ENCODE assay signal across 1 cellular context in the genomic region with DNA sequence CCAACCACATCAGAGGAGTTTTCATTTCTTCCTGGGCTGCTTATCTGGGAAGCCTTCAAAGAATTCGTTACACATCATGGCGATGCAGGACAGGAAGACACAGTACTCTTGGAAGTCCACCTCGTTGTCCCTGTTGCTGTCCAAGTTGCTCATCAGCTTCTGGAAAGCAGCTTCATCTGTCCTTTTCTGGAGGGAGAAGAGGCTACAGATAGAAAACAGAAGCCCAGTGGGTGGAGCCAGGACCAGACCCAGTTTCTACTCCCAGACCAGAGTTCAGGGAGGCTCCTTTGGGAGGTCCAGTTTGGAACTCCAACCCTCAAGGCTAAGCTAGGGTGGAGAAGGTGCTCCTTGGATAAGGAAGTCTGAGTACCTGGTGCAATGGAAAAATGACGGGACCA.
TF ChIP-seq lines count a peak whose summit lies in the region.

No MANE protein-coding gene starts in this region.

TF ChIP-seq in K562, 482 proteins besides CTCF, POLR2A, EP300 and RAD21:
- TF ChIP-seq KLF1 (tag; IDR thresholded peaks at IDR 0.05) (no peak), ZBTB8A (IDR thresholded peaks at IDR 0.05; ENCODE audit: partially characterized antibody) (no peak), HNRNPH1 (optimal IDR thresholded peaks at IDR 0.05; ENCODE audit: low read depth, low read length) (no peak), WHSC1 (IDR thresholded peaks at IDR 0.05; ENCODE audit: low read length) (no peak), PML (IDR thresholded peaks at IDR 0.05; ENCODE audit: low read length) (no peak), KDM2B (CRISPR knock-in tag; IDR thresholded peaks at IDR 0.05) (no peak), NCOR1 (IDR thresholded peaks at IDR 0.05) (no peak), NR4A1 (CRISPR knock-in tag; IDR thresholded peaks at IDR 0.05) (no peak), NR4A1 (tag; IDR thresholded peaks at IDR 0.05) (no peak), FOXA3 (CRISPR knock-in tag; conservative IDR thresholded peaks at IDR 0.05 in 1 of 2, IDR thresholded peaks at IDR 0.05 in 1 of 2) (no peak), ZNF239 (CRISPR knock-in tag; IDR thresholded peaks at IDR 0.05) (no peak), FOXK2 (conservative IDR thresholded peaks at IDR 0.05 in 1 of 2, IDR thresholded peaks at IDR 0.05 in 1 of 2; ENCODE audit: low read depth in 2 of 2) (no peak), RHOXF2B (CRISPR knock-in tag; conservative IDR thresholded peaks at IDR 0.05) (no peak), TAL1 (IDR thresholded peaks at IDR 0.05) (no peak)
- TF ChIP-seq, protein P1, sequence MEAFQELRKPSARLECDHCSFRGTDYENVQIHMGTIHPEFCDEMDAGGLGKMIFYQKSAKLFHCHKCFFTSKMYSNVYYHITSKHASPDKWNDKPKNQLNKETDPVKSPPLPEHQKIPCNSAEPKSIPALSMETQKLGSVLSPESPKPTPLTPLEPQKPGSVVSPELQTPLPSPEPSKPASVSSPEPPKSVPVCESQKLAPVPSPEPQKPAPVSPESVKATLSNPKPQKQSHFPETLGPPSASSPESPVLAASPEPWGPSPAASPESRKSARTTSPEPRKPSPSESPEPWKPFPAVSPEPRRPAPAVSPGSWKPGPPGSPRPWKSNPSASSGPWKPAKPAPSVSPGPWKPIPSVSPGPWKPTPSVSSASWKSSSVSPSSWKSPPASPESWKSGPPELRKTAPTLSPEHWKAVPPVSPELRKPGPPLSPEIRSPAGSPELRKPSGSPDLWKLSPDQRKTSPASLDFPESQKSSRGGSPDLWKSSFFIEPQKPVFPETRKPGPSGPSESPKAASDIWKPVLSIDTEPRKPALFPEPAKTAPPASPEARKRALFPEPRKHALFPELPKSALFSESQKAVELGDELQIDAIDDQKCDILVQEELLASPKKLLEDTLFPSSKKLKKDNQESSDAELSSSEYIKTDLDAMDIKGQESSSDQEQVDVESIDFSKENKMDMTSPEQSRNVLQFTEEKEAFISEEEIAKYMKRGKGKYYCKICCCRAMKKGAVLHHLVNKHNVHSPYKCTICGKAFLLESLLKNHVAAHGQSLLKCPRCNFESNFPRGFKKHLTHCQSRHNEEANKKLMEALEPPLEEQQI (IDR thresholded peaks at IDR 0.05), result no peak
- TF ChIP-seq, protein P2, sequence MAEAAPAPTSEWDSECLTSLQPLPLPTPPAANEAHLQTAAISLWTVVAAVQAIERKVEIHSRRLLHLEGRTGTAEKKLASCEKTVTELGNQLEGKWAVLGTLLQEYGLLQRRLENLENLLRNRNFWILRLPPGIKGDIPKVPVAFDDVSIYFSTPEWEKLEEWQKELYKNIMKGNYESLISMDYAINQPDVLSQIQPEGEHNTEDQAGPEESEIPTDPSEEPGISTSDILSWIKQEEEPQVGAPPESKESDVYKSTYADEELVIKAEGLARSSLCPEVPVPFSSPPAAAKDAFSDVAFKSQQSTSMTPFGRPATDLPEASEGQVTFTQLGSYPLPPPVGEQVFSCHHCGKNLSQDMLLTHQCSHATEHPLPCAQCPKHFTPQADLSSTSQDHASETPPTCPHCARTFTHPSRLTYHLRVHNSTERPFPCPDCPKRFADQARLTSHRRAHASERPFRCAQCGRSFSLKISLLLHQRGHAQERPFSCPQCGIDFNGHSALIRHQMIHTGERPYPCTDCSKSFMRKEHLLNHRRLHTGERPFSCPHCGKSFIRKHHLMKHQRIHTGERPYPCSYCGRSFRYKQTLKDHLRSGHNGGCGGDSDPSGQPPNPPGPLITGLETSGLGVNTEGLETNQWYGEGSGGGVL (CRISPR knock-in tag; IDR thresholded peaks at IDR 0.05), result no peak
- TF ChIP-seq, protein P3, sequence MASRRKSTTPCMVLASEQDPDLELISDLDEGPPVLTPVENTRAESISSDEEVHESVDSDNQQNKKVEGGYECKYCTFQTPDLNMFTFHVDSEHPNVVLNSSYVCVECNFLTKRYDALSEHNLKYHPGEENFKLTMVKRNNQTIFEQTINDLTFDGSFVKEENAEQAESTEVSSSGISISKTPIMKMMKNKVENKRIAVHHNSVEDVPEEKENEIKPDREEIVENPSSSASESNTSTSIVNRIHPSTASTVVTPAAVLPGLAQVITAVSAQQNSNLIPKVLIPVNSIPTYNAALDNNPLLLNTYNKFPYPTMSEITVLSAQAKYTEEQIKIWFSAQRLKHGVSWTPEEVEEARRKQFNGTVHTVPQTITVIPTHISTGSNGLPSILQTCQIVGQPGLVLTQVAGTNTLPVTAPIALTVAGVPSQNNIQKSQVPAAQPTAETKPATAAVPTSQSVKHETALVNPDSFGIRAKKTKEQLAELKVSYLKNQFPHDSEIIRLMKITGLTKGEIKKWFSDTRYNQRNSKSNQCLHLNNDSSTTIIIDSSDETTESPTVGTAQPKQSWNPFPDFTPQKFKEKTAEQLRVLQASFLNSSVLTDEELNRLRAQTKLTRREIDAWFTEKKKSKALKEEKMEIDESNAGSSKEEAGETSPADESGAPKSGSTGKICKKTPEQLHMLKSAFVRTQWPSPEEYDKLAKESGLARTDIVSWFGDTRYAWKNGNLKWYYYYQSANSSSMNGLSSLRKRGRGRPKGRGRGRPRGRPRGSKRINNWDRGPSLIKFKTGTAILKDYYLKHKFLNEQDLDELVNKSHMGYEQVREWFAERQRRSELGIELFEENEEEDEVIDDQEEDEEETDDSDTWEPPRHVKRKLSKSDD (conservative IDR thresholded peaks at IDR 0.05; ENCODE audit: low read length), result no peak
- TF ChIP-seq, protein P4, sequence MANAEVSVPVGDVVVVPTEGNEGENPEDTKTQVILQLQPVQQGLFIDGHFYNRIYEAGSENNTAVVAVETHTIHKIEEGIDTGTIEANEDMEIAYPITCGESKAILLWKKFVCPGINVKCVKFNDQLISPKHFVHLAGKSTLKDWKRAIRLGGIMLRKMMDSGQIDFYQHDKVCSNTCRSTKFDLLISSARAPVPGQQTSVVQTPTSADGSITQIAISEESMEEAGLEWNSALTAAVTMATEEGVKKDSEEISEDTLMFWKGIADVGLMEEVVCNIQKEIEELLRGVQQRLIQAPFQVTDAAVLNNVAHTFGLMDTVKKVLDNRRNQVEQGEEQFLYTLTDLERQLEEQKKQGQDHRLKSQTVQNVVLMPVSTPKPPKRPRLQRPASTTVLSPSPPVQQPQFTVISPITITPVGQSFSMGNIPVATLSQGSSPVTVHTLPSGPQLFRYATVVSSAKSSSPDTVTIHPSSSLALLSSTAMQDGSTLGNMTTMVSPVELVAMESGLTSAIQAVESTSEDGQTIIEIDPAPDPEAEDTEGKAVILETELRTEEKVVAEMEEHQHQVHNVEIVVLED (CRISPR knock-in tag; IDR thresholded peaks at IDR 0.05), result no peak
